7 cellular contexts compared by ENCODE assay signal in the genomic region with DNA sequence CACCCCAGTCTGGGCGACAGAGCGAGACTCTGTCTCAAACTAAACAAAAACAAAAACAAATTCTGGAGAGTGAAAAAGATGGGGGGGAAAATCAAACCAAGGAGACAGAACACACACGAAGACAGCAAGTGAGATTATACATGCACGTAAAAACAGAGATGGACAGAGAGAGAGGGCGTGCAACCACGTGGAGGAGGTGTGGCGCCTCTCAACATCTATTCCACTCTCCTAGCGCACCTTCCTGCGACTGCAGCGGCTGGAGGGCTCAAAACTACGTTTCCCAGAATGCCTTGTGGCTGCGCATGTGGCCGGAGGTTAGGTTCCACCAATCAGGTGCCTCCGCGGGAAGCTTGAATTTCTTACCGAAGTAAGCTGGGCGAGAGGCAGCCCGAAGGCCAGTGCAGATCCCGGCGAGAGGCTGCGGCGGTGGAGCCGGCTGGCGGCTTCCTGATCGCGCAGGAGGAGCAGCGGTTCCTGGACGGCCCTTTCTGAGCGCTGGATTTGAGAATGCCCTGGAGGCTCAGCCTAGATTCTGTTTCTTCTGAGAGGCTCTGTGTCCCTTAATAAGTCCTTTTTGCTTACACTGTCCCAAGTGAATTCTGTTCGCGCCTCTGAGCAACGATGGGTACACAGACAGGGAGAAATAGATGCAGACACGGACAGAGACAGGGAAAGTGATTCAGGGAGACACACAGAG.
DNase-seq lines count a peak whose midpoint lies in the region; ATAC-seq and TF ChIP-seq lines count a peak whose summit lies in the region.

No MANE protein-coding gene starts in this region.

- no peak for TF ChIP-seq CTCF in GM13977 (IDR thresholded peaks at IDR 0.05; ENCODE audit: extremely low read depth, insufficient read depth, missing control alignments)

- in situ Hi-C loops in GM13977 (cut with MboI; ENCODE audit: low pct_unique_long_range_greater_than_20kb, low sequenced_read_pairs, unreplicated experiment), result no loop called here

- ATAC-seq in effector memory CD8-positive, alpha-beta T cell (replicated peaks), result peak; percentile 100
- ATAC-seq in memory B cell (ENCODE audit: low read depth), result peak; percentile 100

- peaks cover 4% of the 10 kb centered on the region for H3K36me3 Mint-ChIP-seq in effector memory CD8-positive, alpha-beta T cell (ENCODE audit: insufficient read depth)
- no peaks in the 10 kb centered on the region for H3K36me3 Mint-ChIP-seq in memory B cell

- peak overlapping the region; percentile 30 to 66 for H3K4me3 Mint-ChIP-seq in effector memory CD8-positive, alpha-beta T cell
- peak overlapping the region; percentile 21 for H3K4me3 Mint-ChIP-seq in memory B cell

- H3K27me3 Mint-ChIP-seq in effector memory CD8-positive, alpha-beta T cell, result peaks cover 9 to 25% of the 10 kb centered on the region in 2 donors
- peaks cover 15% of the 10 kb centered on the region for H3K27me3 Mint-ChIP-seq in memory B cell

- H3K4me1 Mint-ChIP-seq in effector memory CD8-positive, alpha-beta T cell (ENCODE audit: low read depth in 2 of 2), result peaks cover 9 to 12% of the 10 kb centered on the region in 2 donors
- H3K4me1 Mint-ChIP-seq in memory B cell, result peaks cover 3% of the 10 kb centered on the region

- H3K27ac Mint-ChIP-seq in effector memory CD8-positive, alpha-beta T cell, result peak overlapping the region in 1 of 2 donors; percentile 21
- H3K27ac Mint-ChIP-seq in memory B cell, result no peak overlapping the region

- H3K9me3 Mint-ChIP-seq in effector memory CD8-positive, alpha-beta T cell, result no peaks in the 10 kb centered on the region
- H3K9me3 Mint-ChIP-seq in memory B cell, result peaks cover 1% of the 10 kb centered on the region

- peak; percentile 97 for DNase-seq in GM13977 (ENCODE audit: low spot score)
- DNase-seq in HS-5 (ENCODE audit: low read depth), result peak; percentile 73
- peak; percentile 81 for DNase-seq in NCI-H82 treated with DMSO at 0.1 percent for 48 hours (lab: John Stamatoyannopoulos, UW; ENCODE audit: unreplicated experiment)
- DNase-seq in activated CD4-positive, alpha-beta T cell treated with anti-CD3 and anti-CD28 coated beads, Interleukin-2, amount 50 U/mL, for 48 hours, result peak; percentile 84 to 91
- DNase-seq in effector memory CD8-positive, alpha-beta T cell, result peak; percentile 85 to 89 (median 86)
- DNase-seq in memory B cell (ENCODE audit: low spot score in 2 of 2), result peak; percentile 86 to 88
- peak; percentile 61 to 76 for DNase-seq in stimulated activated CD8-positive, alpha-beta memory T cell treated with anti-CD3 and anti-CD28 coated beads, Interleukin-15, amount 100 ng/mL, for 4 hours (ENCODE audit: low read depth in 2 of 2)

Comparison
In these comparisons a context has a peak if more than half of its experiments do, and no peak if none do; other contexts are left out.
1. Peak in every context shown above with its lines: DNase-seq and ATAC-seq.